In the genomic region with DNA sequence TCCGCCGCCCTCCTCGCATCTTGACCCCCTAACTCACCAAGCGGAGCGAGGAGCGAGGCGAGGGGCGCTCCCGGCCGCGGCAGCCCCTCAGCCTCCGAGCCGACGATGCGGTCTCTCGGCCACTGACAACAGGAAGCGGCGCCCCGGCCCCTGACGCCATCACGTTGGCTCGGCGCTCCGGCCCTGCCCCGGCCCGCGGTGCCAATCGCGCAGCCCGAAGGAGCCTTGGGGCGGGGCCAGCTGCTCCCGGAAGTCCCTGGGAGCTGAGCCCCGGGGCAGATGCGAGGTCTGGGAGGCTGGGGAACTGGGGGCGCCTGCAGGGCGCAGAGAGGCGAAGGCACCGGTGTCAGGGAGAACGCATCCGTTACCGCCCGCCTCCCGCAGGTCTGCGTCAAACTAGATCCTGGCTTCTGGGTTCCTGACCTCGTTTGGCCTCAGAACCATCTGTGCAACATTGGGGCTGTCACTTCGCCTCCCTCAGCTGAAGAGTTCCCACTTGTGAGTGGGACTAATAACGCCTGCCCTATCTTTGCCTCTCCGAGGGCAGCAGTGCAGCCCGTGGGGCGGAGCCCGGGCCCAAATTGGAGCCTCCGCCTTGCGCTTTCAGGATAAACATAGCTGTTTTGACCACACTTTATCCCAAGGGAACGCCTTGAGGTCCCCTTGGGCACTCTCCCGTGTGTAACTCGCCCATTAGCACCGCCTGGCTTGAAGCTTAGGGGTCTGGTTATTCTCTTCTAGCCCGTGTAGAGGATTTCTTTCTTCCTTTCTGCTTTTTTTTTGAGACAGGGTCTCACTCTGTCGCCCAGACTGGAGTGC, we compare ENCODE assay signal across 8 cellular contexts. TPM values are rescaled to one million over a fixed set of nuclear protein-coding genes. Genes with fewer than 3 reads are reported as not detected.
DNase-seq lines count a peak whose midpoint lies in the region; ATAC-seq and TF ChIP-seq lines count a peak whose summit lies in the region.
"Not testable (repeated sequence)": the region's sequence is repeated elsewhere in the genome, so short reads cannot be mapped to it uniquely, and the experiment has no call there.

A gene (minus strand): TSS at position 107 of the 819 bp plus-strand sequence. CDS start 8,237 bp downstream, outside the sequence.

- peak; percentile 96 for TF ChIP-seq POLR2A in prostate gland (IDR thresholded peaks at IDR 0.05)
- TF ChIP-seq POLR2A in upper lobe of left lung (IDR thresholded peaks at IDR 0.05) = peak; percentile 76 to 97 (median 89)

- H3K27ac ChIP-seq in prostate gland = peak within 1 kb of the TSS; percentile 79 to 88
- peak within 1 kb of the TSS; percentile 90 to 98 (median 94) for H3K27ac ChIP-seq in upper lobe of left lung

- DNase-seq in NCI-H1694 treated with DMSO at 0.1 percent for 48 hours (lab: John Stamatoyannopoulos, UW) = peak; percentile 28
- peak; percentile 88 for DNase-seq in T-helper 2 cell treated with Interferon-gamma antibody and Interleukin-4, amounts not matched to agents 5 μg/mL and 100 μg/mL, for 36 hours (ENCODE audit: low spot score)
- peak in 57 of 58 donors; percentile 6 to 85 (median 70) for DNase-seq in anterior cingulate cortex (lab: John Stamatoyannopoulos, UW)
- DNase-seq in left ventricle myocardium superior = peak; percentile 94
- DNase-seq in prostate gland (ENCODE audit: low spot score) = peak; percentile 79
- DNase-seq in upper lobe of left lung = peak; percentile 94 to 98

- WGBS in prostate gland = 1% methylated on average over 39 of the region's 59 CpGs
- WGBS in upper lobe of left lung, 2 donors = 1 to 2% methylated on average over 7 to 21 of the region's 59 CpGs

- peaks cover 16% of the 10 kb centered on the region for H3K4me1 Mint-ChIP-seq in T-helper 2 cell treated with Interferon-gamma antibody and Interleukin-4, amounts not matched to agents 5 μg/mL and 100 μg/mL, for 36 hours (ENCODE audit: low read depth)

- TF ChIP-seq EP300 in upper lobe of left lung (IDR thresholded peaks at IDR 0.05) = not testable (repeated sequence)

- H3K27me3 Mint-ChIP-seq in T-helper 2 cell treated with Interferon-gamma antibody and Interleukin-4, amounts not matched to agents 5 μg/mL and 100 μg/mL, for 36 hours (ENCODE audit: low read depth) = not testable (repeated sequence)

- intact Hi-C loops in left ventricle myocardium superior (cut with micrococcal nuclease); prostate gland (cut with DNase I): not testable (repeated sequence)

- H3K4me3 Mint-ChIP-seq in T-helper 2 cell treated with Interferon-gamma antibody and Interleukin-4, amounts not matched to agents 5 μg/mL and 100 μg/mL, for 36 hours = peak within 1 kb of the TSS; percentile 90

- not testable (repeated sequence) for H3K9me3 ChIP-seq in prostate gland, upper lobe of left lung

- H3K9me3 Mint-ChIP-seq in T-helper 2 cell treated with Interferon-gamma antibody and Interleukin-4, amounts not matched to agents 5 μg/mL and 100 μg/mL, for 36 hours = not testable (repeated sequence)

- ATAC-seq in GM18499 (IDR thresholded peaks at IDR 0.05; ENCODE audit: insufficient read depth, unreplicated experiment) = peak; percentile 78
- peak; percentile 95 for ATAC-seq in HG02885 (IDR thresholded peaks at IDR 0.05; ENCODE audit: poor library complexity, unreplicated experiment)
- peak; percentile 96 for ATAC-seq in left ventricle myocardium superior
- peak; percentile 96 to 97 for ATAC-seq in upper lobe of left lung (ENCODE audit: low FRiP score in 2 of 2)

- H3K27me3 ChIP-seq in prostate gland (replicated peaks; ENCODE audit: insufficient read depth); upper lobe of left lung: not testable (repeated sequence)

- TF ChIP-seq CTCF in prostate gland (IDR thresholded peaks at IDR 0.05) (peak in 1 of 4 experiments; percentile 5), upper lobe of left lung (IDR thresholded peaks at IDR 0.05) (peak in 1 of 6 experiments; percentile 14)

- H3K4me3 ChIP-seq in prostate gland = peak within 1 kb of the TSS; percentile 62 to 65
- peak within 1 kb of the TSS; percentile 47 to 74 (median 71) for H3K4me3 ChIP-seq in upper lobe of left lung

- not testable (repeated sequence) for H3K36me3 Mint-ChIP-seq in T-helper 2 cell treated with Interferon-gamma antibody and Interleukin-4, amounts not matched to agents 5 μg/mL and 100 μg/mL, for 36 hours (ENCODE audit: low read depth)

- not testable (repeated sequence) for H3K4me1 ChIP-seq in prostate gland (replicated peaks)
- H3K4me1 ChIP-seq in upper lobe of left lung = peaks cover 20 to 32% (median 28%) of the 10 kb centered on the region in 4 donors

- not testable (repeated sequence) for H3K36me3 ChIP-seq in prostate gland, upper lobe of left lung

- peak within 1 kb of the TSS; percentile 96 for H3K27ac Mint-ChIP-seq in T-helper 2 cell treated with Interferon-gamma antibody and Interleukin-4, amounts not matched to agents 5 μg/mL and 100 μg/mL, for 36 hours

RNA-seq across cellular contexts. Expression of the gene that starts here (rescaled TPM):
- 28.0 TPM for total RNA-seq in left ventricle myocardium superior
- 10 to 100 TPM; 33.2 to 39.8 TPM for total RNA-seq in prostate gland
- total RNA-seq in upper lobe of left lung = 100 to 1,000 TPM in 2 of 6 donors, 10 to 100 TPM in 4; 52.1 to 229 (median 72.0) TPM

Comparison
In these comparisons a context has a peak if more than half of its experiments do, and no peak if none do; other contexts are left out.
1. Peak in every context shown above with its lines: DNase-seq, ATAC-seq, H3K4me3 ChIP-seq and H3K27ac ChIP-seq.
2. DNase-seq: peak in every context shown above with its lines; median percentile 96 in upper lobe of left lung; 94 in left ventricle myocardium superior; 88 in T-helper 2 cell treated with Interferon-gamma antibody and Interleukin-4, amounts not matched to agents 5 μg/mL and 100 μg/mL, for 36 hours; 79 in prostate gland; 70 in anterior cingulate cortex; 28 in NCI-H1694 treated with DMSO at 0.1 percent for 48 hours.